ENCODE assay signal across 25 cellular contexts in genomic region chr4:62814510-62815047, GRCh38.
DNase-seq lines count a peak whose midpoint lies in the region; ATAC-seq and TF ChIP-seq lines count a peak whose summit lies in the region.
"Had no signal": no experiment of that assay in that cellular context is flagged by ENCODE, and none has a peak within 500 bp of the region (broad histone marks: within the 10 kb centered on the region; RNA-seq: fewer than 3 reads in every experiment).

No MANE protein-coding gene starts in this region.

- peak; percentile 9 for DNase-seq in MCF 10A (ENCODE audit: unreplicated experiment)
- DNase-seq in breast epithelium (ENCODE audit: low spot score in 2 of 2), result no peak
- peak; percentile 93 for DNase-seq in OCI-M1 (lab: John Stamatoyannopoulos, UW)
- DNase-seq in WTC11 (ENCODE audit: low spot score), result no peak
- DNase-seq in testis, result peak; percentile 60
- DNase-seq in lower leg skin (ENCODE audit: low spot score in 2 of 2), result no peak
- no peak for DNase-seq in NCI-H128 (lab: John Stamatoyannopoulos, UW; ENCODE audit: unreplicated experiment)
- DNase-seq: activated CD4-positive, alpha-beta memory T cell treated with anti-CD3 and anti-CD28 coated beads, Interleukin-2, amount 10 ng/mL, durations not matched to agents 7 days and 5 days; activated naive CD4-positive, alpha-beta T cell; activated T-cell treated with anti-CD3 and anti-CD28 coated beads, Interleukin-2, amount 50 U/mL, for 1 hour; amniotic stem cell; dermis blood vessel endothelial cell; HFFc6; mammary epithelial cell; NCI-H2029; NCI-H345; NK-92 treated with Interleukin-12 subunit alpha and Interleukin-12 subunit beta, amount 100 ng/mL, for 24 hours had no signal

- WGBS in testis, 2 donors, result 20 to 31% methylated on average over 3 of the region's 3 CpGs
- 54 to 64% methylated on average over 3 of the region's 3 CpGs for WGBS in lower leg skin, 2 donors

- no peak overlapping the region for H3K27ac Mint-ChIP-seq in MCF 10A (ENCODE audit: low read depth, unreplicated experiment)
- peak overlapping the region; percentile 43; the same call in 1 of the 2 replicates for H3K27ac Mint-ChIP-seq in WTC11
- H3K27ac Mint-ChIP-seq: activated CD4-positive, alpha-beta memory T cell treated with anti-CD3 and anti-CD28 coated beads, Interleukin-2, amount 10 ng/mL, durations not matched to agents 7 days and 5 days; HFFc6; stimulated activated effector memory CD8-positive, alpha-beta T cell treated with anti-CD3 and anti-CD28 coated beads, Interleukin-12 subunit alpha, Interleukin-12 subunit beta, amount 100 ng/mL, for 72 hours; T-helper 1 cell treated with Interleukin-12 subunit alpha and Interleukin-12 subunit beta and Interleukin-4 antibody, amounts not matched to agents 30 μg/mL and 1 μg/mL, for 36 hours had no signal

- H3K9me3 ChIP-seq in breast epithelium, result no peaks in the 10 kb centered on the region
- no peaks in the 10 kb centered on the region for H3K9me3 ChIP-seq in testis
- H3K9me3 ChIP-seq: BLaER1 treated with 17β-estradiol and CSF1 and Interleukin-3, amounts not matched to agents 10 nM and 100 nM; suprapubic skin; vagina had no signal

- H3K4me1 Mint-ChIP-seq in MCF 10A (ENCODE audit: insufficient read depth, unreplicated experiment), result peaks cover 15% of the 10 kb centered on the region
- H3K4me1 Mint-ChIP-seq in WTC11, result peaks cover 2% of the 10 kb centered on the region; the same call in 1 of the 2 replicates
- H3K4me1 Mint-ChIP-seq: activated CD4-positive, alpha-beta memory T cell treated with anti-CD3 and anti-CD28 coated beads, Interleukin-2, amount 10 ng/mL, durations not matched to agents 7 days and 5 days; stimulated activated effector memory CD8-positive, alpha-beta T cell treated with anti-CD3 and anti-CD28 coated beads, Interleukin-12 subunit alpha, Interleukin-12 subunit beta, amount 100 ng/mL, for 72 hours had no signal

- H3K36me3 Mint-ChIP-seq in MCF 10A (ENCODE audit: insufficient read depth, unreplicated experiment) (no peaks in the 10 kb centered on the region), WTC11 (no peaks in the 10 kb centered on the region)
- H3K36me3 Mint-ChIP-seq: stimulated activated effector memory CD8-positive, alpha-beta T cell treated with anti-CD3 and anti-CD28 coated beads, Interleukin-12 subunit alpha, Interleukin-12 subunit beta, amount 100 ng/mL, for 72 hours had no signal

- intact Hi-C loops in MCF 10A (cut with micrococcal nuclease) (no loop called here), breast epithelium (cut with DNase I; ENCODE audit: low total_unique reads) (loop anchor here (10.0 kb wide), 1 partner anchor 1160 kb away; no protein-coding TSS in a partner anchor), testis (cut with DNase I; ENCODE audit: low total_unique reads) (no loop called here), lower leg skin (cut with DNase I; ENCODE audit: low total_unique reads) (no loop called here)

- POLR2A ChIA-PET in MCF 10A (lab: Yijun Ruan, JAX) (no interaction called here), WTC11 (lab: Charles Lee) (no interaction called here)

- H3K4me1 ChIP-seq in breast epithelium (no peaks in the 10 kb centered on the region), testis (peaks cover 19% of the 10 kb centered on the region)
- H3K4me1 ChIP-seq: suprapubic skin, vagina had no signal

- no peak overlapping the region for H3K4me3 ChIP-seq in breast epithelium
- H3K4me3 ChIP-seq in testis, result no peak overlapping the region
- H3K4me3 ChIP-seq in lower leg skin (ENCODE audit: low read depth, poor library complexity, severe bottlenecking), result no peak overlapping the region
- H3K4me3 ChIP-seq: BLaER1 treated with 17β-estradiol and CSF1 and Interleukin-3, amounts not matched to agents 10 nM and 100 nM; suprapubic skin; vagina had no signal

- no peaks in the 10 kb centered on the region for H3K36me3 ChIP-seq in breast epithelium
- H3K36me3 ChIP-seq in testis (ENCODE audit: low read depth, missing control alignments), result no peaks in the 10 kb centered on the region
- H3K36me3 ChIP-seq: BLaER1 treated with 17β-estradiol and CSF1 and Interleukin-3, amounts not matched to agents 10 nM and 100 nM; suprapubic skin; vagina had no signal

- no peaks in the 10 kb centered on the region for H3K27me3 Mint-ChIP-seq in MCF 10A (ENCODE audit: insufficient read depth, unreplicated experiment)
- peaks cover 8% of the 10 kb centered on the region for H3K27me3 Mint-ChIP-seq in WTC11 (ENCODE audit: low read depth)
- H3K27me3 Mint-ChIP-seq: activated CD4-positive, alpha-beta memory T cell treated with anti-CD3 and anti-CD28 coated beads, Interleukin-2, amount 10 ng/mL, durations not matched to agents 7 days and 5 days had no signal

- no peak for TF ChIP-seq POLR2A in breast epithelium (IDR thresholded peaks at IDR 0.05)
- no peak for TF ChIP-seq POLR2A in testis (IDR thresholded peaks at IDR 0.05)
- no peak for TF ChIP-seq POLR2A in lower leg skin (IDR thresholded peaks at IDR 0.05)

- H3K27ac ChIP-seq in breast epithelium, result no peak overlapping the region
- H3K27ac ChIP-seq in testis, result peak overlapping the region; percentile 59 to 65
- H3K27ac ChIP-seq: BLaER1 treated with 17β-estradiol and CSF1 and Interleukin-3, amounts not matched to agents 10 nM and 100 nM; suprapubic skin; vagina had no signal

- TF ChIP-seq CTCF in MCF 10A (IDR thresholded peaks at IDR 0.05; ENCODE audit: unreplicated experiment) (no peak), breast epithelium (IDR thresholded peaks at IDR 0.05) (no peak), WTC11 (IDR thresholded peaks at IDR 0.05) (no peak), testis (IDR thresholded peaks at IDR 0.05) (no peak), lower leg skin (IDR thresholded peaks at IDR 0.05) (no peak)

- ATAC-seq in WTC11 (peak; percentile 69), GM19463 (IDR thresholded peaks at IDR 0.05; ENCODE audit: unreplicated experiment) (no peak)
- ATAC-seq: HepG2; sciatic nerve; stimulated activated effector memory CD8-positive, alpha-beta T cell treated with anti-CD3 and anti-CD28 coated beads, Interleukin-12 subunit alpha, Interleukin-12 subunit beta, amount 100 ng/mL, for 72 hours had no signal

- CTCF ChIA-PET in MCF 10A (lab: Yijun Ruan, JAX) (no interaction called here), WTC11 (lab: Charles Lee) (interaction anchor here (1.0 kb wide), 1 partner anchor 15 kb away, joined by 3 read pairs; no protein-coding TSS in a partner anchor)

- BruUV-seq in MCF 10A (replicated peaks; lab: Mats Ljungman, UMichigan), result no TSS peak

- peak overlapping the region; percentile 42 for H3K4me3 Mint-ChIP-seq in MCF 10A (ENCODE audit: unreplicated experiment)
- no peak overlapping the region for H3K4me3 Mint-ChIP-seq in WTC11
- H3K4me3 Mint-ChIP-seq: activated CD4-positive, alpha-beta memory T cell treated with anti-CD3 and anti-CD28 coated beads, Interleukin-2, amount 10 ng/mL, durations not matched to agents 7 days and 5 days; HFFc6; stimulated activated effector memory CD8-positive, alpha-beta T cell treated with anti-CD3 and anti-CD28 coated beads, Interleukin-12 subunit alpha, Interleukin-12 subunit beta, amount 100 ng/mL, for 72 hours; T-helper 1 cell treated with Interleukin-12 subunit alpha and Interleukin-12 subunit beta and Interleukin-4 antibody, amounts not matched to agents 30 μg/mL and 1 μg/mL, for 36 hours had no signal

- H3K27me3 ChIP-seq in breast epithelium, result no peaks in the 10 kb centered on the region
- H3K27me3 ChIP-seq in testis, result no peaks in the 10 kb centered on the region
- H3K27me3 ChIP-seq: BLaER1 treated with 17β-estradiol and CSF1 and Interleukin-3, amounts not matched to agents 10 nM and 100 nM; suprapubic skin; vagina had no signal

- H3K9me3 Mint-ChIP-seq in MCF 10A (ENCODE audit: unreplicated experiment) (no peaks in the 10 kb centered on the region), WTC11 (no peaks in the 10 kb centered on the region)
- H3K9me3 Mint-ChIP-seq: activated CD4-positive, alpha-beta memory T cell treated with anti-CD3 and anti-CD28 coated beads, Interleukin-2, amount 10 ng/mL, durations not matched to agents 7 days and 5 days; T-helper 1 cell treated with Interleukin-12 subunit alpha and Interleukin-12 subunit beta and Interleukin-4 antibody, amounts not matched to agents 30 μg/mL and 1 μg/mL, for 36 hours had no signal

TF ChIP-seq in WTC11, 78 proteins besides CTCF, POLR2A, EP300 and RAD21:
- no peak for TF ChIP-seq USF1 (CRISPR knock-in tag; IDR thresholded peaks at IDR 0.05)
- TF ChIP-seq ZNF396 (CRISPR knock-in tag; IDR thresholded peaks at IDR 0.05; ENCODE audit: borderline replicate concordance), result no peak

Comparison
In these comparisons a context has a peak if more than half of its experiments do, and no peak if none do; other contexts are left out.
1. DNase-seq: peak in MCF 10A (single experiment), OCI-M1 (single experiment) and testis (single experiment); none in breast epithelium (0 of 2), WTC11 (single experiment), lower leg skin (0 of 2) and NCI-H128 (single experiment).
2. H3K27ac ChIP-seq: peak in testis (2 of 2); none in breast epithelium (0 of 2).